In the genomic region with DNA sequence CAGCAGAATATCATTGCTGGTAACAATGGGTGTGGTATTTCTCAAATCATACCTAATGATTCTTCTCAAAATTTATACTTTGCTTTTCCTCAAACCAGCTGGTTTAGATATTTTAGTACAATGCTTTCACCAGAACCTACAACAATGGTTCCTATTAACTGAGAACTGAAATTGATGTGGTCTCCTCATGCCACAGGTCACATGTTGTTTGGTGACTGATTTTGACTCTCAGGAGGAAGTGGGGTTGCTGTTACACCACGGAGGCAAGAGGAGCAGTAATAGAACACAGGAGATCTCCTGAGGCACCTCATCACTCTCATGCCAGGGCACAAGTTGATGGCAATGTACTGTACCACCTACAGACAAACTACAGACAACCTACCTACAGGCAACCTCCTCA, we compare ENCODE assay signal across 8 cellular contexts. TPM values are rescaled to one million over a fixed set of nuclear protein-coding genes. Genes with fewer than 3 reads are reported as not detected.
DNase-seq lines count a peak whose midpoint lies in the region; ATAC-seq and TF ChIP-seq lines count a peak whose summit lies in the region.

No MANE protein-coding gene starts in this region.

- 23% methylated on average over 1 of the region's 1 CpG for WGBS in SK-N-SH (ENCODE audit: low lambda C conversion rate)
- WGBS in esophagus squamous epithelium, 2 donors = 14 to 30% methylated on average over 1 of the region's 1 CpG

- no peaks in the 10 kb centered on the region for H3F3A ChIP-seq in SK-N-SH (replicated peaks; ENCODE audit: insufficient read depth)

- peak overlapping the region; percentile 38 to 81 (median 62) for H3K4me3 Mint-ChIP-seq in naive thymus-derived CD8-positive, alpha-beta T cell

- H3K9me2 ChIP-seq in SK-N-SH = no peaks in the 10 kb centered on the region

- intact Hi-C loops in breast epithelium (cut with DNase I; ENCODE audit: low total_unique reads) = no loop called here
- intact Hi-C loops in esophagus squamous epithelium (cut with DNase I) = no loop called here

- no peak for TF ChIP-seq EP300 in SK-N-SH (IDR thresholded peaks at IDR 0.05; ENCODE audit: borderline replicate concordance in 1 of 2, low read depth in 1 of 2, low read length in 1 of 2)

- H3K27ac ChIP-seq in SK-N-SH (ENCODE audit: low read depth in 2 of 2, low read length in 1 of 2) (no peak overlapping the region), breast epithelium (no peak overlapping the region), esophagus squamous epithelium (no peak overlapping the region)

- H3K79me2 ChIP-seq in SK-N-SH (ENCODE audit: insufficient read depth) = peaks cover 15% of the 10 kb centered on the region

- H3K36me3 ChIP-seq in SK-N-SH (replicated peaks in 1 of 2; ENCODE audit: control insufficient read depth in 1 of 2, insufficient read depth in 2 of 2, low read length in 1 of 2) (no peaks in the 10 kb centered on the region), breast epithelium (no peaks in the 10 kb centered on the region), esophagus squamous epithelium (no peaks in the 10 kb centered on the region)

- no peaks in the 10 kb centered on the region; the same call in 1 of the 2 replicates for H4K20me1 ChIP-seq in SK-N-SH (ENCODE audit: insufficient read depth)

- no peak overlapping the region for H3K4me2 ChIP-seq in SK-N-SH

- H3K9me3 Mint-ChIP-seq in naive thymus-derived CD8-positive, alpha-beta T cell = no peaks in the 10 kb centered on the region

- H3K4me1 ChIP-seq in SK-N-SH (ENCODE audit: control insufficient read depth in 1 of 2, insufficient read depth in 2 of 2, low read depth in 1 of 2, low read length in 1 of 2) (peaks cover 0 to 3% of the 10 kb centered on the region in 2 experiments; a peak in 1 of 4 replicates), breast epithelium (no peaks in the 10 kb centered on the region), esophagus squamous epithelium (peaks cover 9 to 25% (median 19%) of the 10 kb centered on the region in 3 donors)

- H2AFZ ChIP-seq in SK-N-SH (ENCODE audit: low read depth) = 0 out of 2 replicates have a peak overlapping the region, but pooled peaks have one; percentile 0

- peaks cover 32 to 58% (median 54%) of the 10 kb centered on the region in 4 donors for H3K4me1 Mint-ChIP-seq in naive thymus-derived CD8-positive, alpha-beta T cell

- peak overlapping the region in 9 of 10 donors; percentile 62 to 88 (median 81) for H3K27ac Mint-ChIP-seq in naive thymus-derived CD8-positive, alpha-beta T cell

- no peaks in the 10 kb centered on the region for H3K36me3 Mint-ChIP-seq in naive thymus-derived CD8-positive, alpha-beta T cell

- TF ChIP-seq POLR2A in NB4 (IDR thresholded peaks at IDR 0.05; ENCODE audit: extremely low read depth, insufficient read length) (no peak), breast epithelium (IDR thresholded peaks at IDR 0.05) (no peak), esophagus squamous epithelium (IDR thresholded peaks at IDR 0.05) (no peak)

- H3K27me3 ChIP-seq in SK-N-SH (ENCODE audit: insufficient read depth) = no peaks in the 10 kb centered on the region
- H3K27me3 ChIP-seq in breast epithelium = no peaks in the 10 kb centered on the region
- H3K27me3 ChIP-seq in esophagus squamous epithelium = no peaks in the 10 kb centered on the region

- TF ChIP-seq CTCF in SK-N-SH (IDR thresholded peaks at IDR 0.05) (no peak), NB4 (IDR thresholded peaks at IDR 0.05; ENCODE audit: low read depth, low read length) (no peak), breast epithelium (IDR thresholded peaks at IDR 0.05) (no peak), esophagus squamous epithelium (IDR thresholded peaks at IDR 0.05) (no peak)

- POLR2A ChIA-PET in SK-N-SH (lab: Yijun Ruan, JAX) = no interaction called here
- POLR2A ChIA-PET in naive thymus-derived CD8-positive, alpha-beta T cell (lab: Charles Lee) = interaction anchor here (0.6 to 1.7 kb wide), 4 partner anchors 12 to 135 kb away, joined by 4 to 5 read pairs (median 5); partner anchors contain the start of gene RAB1A

- H3K9me3 ChIP-seq in SK-N-SH = no peaks in the 10 kb centered on the region
- H3K9me3 ChIP-seq in breast epithelium = no peaks in the 10 kb centered on the region
- no peaks in the 10 kb centered on the region for H3K9me3 ChIP-seq in esophagus squamous epithelium

- no peak overlapping the region for H3K4me3 ChIP-seq in SK-N-SH (ENCODE audit: low read depth in 2 of 2, low read length in 1 of 2)
- no peak overlapping the region for H3K4me3 ChIP-seq in NB4 (ENCODE audit: low read depth, low read length)
- H3K4me3 ChIP-seq in breast epithelium = no peak overlapping the region
- H3K4me3 ChIP-seq in esophagus squamous epithelium = no peak overlapping the region

- DNase-seq in SK-N-SH (no peak), NB4 (ENCODE audit: low read depth) (peak; percentile 73), hippocampal formation (lab: John Stamatoyannopoulos, UW) (no peak), breast epithelium (ENCODE audit: low spot score in 2 of 2) (no peak), esophagus squamous epithelium (lab: John Stamatoyannopoulos, UW) (no peak)
- DNase-seq in naive thymus-derived CD8-positive, alpha-beta T cell = peak in 9 of 10 donors; percentile 16 to 78 (median 55)

- CTCF ChIA-PET in SK-N-SH (lab: Yijun Ruan, JAX) = interaction anchor here (1.9 kb wide), 2 partner anchors 13 to 135 kb away, joined by 6 read pairs; no protein-coding TSS in a partner anchor

- TF ChIP-seq RAD21 in SK-N-SH (IDR thresholded peaks at IDR 0.05; ENCODE audit: low read length) = no peak

- ATAC-seq in SK-N-SH treated with all-trans-retinoic acid at 6 μM for 48 hours = no peak
- ATAC-seq in HG02642 (IDR thresholded peaks at IDR 0.05; ENCODE audit: poor library complexity, unreplicated experiment) = peak; percentile 44
- ATAC-seq in naive thymus-derived CD8-positive, alpha-beta T cell = peak; percentile 10 to 38

- H3K9ac ChIP-seq in SK-N-SH = no peak overlapping the region

- no peaks in the 10 kb centered on the region for H3K27me3 Mint-ChIP-seq in naive thymus-derived CD8-positive, alpha-beta T cell

TF ChIP-seq in SK-N-SH, 30 proteins besides CTCF, POLR2A, EP300 and RAD21 (continues in another document):
- TF ChIP-seq FOSL2 (IDR thresholded peaks at IDR 0.05; ENCODE audit: borderline replicate concordance, low read depth) (no peak), TAF1 (IDR thresholded peaks at IDR 0.05; ENCODE audit: borderline replicate concordance, low read depth, low read length) (no peak), CHD2 (IDR thresholded peaks at IDR 0.05; ENCODE audit: low read length, partially characterized antibody) (no peak), MEF2A (IDR thresholded peaks at IDR 0.05; ENCODE audit: borderline replicate concordance, low read depth) (no peak)
- TF ChIP-seq, protein P1, sequence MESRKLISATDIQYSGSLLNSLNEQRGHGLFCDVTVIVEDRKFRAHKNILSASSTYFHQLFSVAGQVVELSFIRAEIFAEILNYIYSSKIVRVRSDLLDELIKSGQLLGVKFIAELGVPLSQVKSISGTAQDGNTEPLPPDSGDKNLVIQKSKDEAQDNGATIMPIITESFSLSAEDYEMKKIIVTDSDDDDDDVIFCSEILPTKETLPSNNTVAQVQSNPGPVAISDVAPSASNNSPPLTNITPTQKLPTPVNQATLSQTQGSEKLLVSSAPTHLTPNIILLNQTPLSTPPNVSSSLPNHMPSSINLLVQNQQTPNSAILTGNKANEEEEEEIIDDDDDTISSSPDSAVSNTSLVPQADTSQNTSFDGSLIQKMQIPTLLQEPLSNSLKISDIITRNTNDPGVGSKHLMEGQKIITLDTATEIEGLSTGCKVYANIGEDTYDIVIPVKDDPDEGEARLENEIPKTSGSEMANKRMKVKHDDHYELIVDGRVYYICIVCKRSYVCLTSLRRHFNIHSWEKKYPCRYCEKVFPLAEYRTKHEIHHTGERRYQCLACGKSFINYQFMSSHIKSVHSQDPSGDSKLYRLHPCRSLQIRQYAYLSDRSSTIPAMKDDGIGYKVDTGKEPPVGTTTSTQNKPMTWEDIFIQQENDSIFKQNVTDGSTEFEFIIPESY (IDR thresholded peaks at IDR 0.05; ENCODE audit: borderline replicate concordance, low read depth) = no peak
- TF ChIP-seq, protein P2, sequence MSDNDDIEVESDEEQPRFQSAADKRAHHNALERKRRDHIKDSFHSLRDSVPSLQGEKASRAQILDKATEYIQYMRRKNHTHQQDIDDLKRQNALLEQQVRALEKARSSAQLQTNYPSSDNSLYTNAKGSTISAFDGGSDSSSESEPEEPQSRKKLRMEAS (IDR thresholded peaks at IDR 0.05; ENCODE audit: low read depth) = no peak

TF ChIP-seq in SK-N-SH treated with all-trans-retinoic acid at 6 μM for 48 hours, 23 proteins besides CTCF, POLR2A, EP300 and RAD21 (continues in another document):
- no peak for TF ChIP-seq CREB5 (CRISPR knock-in tag; IDR thresholded peaks at IDR 0.05; ENCODE audit: low read depth)

RNA-seq across cellular contexts. Expression of gene CEP68, which starts 3.0 kb away (rescaled TPM):
- 6.2 and 7.8 TPM in 2 replicates for polyA plus RNA-seq in SK-N-SH (2012; rRNA removed)
- 5.4 and 6.8 TPM in 2 replicates for polyA plus RNA-seq in SK-N-SH (2012; cell fraction: cytosol; rRNA removed)
- 9.0 and 12.6 TPM in 2 replicates for polyA plus RNA-seq in SK-N-SH (2012; cell fraction: nucleus; rRNA removed)
- 10 to 100 TPM; 53.3 to 61.7 TPM for total RNA-seq in naive thymus-derived CD8-positive, alpha-beta T cell
- polyA plus RNA-seq in naive thymus-derived CD8-positive, alpha-beta T cell = 10 to 100 TPM; 26.6 to 39.1 (median 34.7) TPM
- total RNA-seq in breast epithelium (10 to 100 TPM; 23.3 to 32.2 (median 25.0) TPM), esophagus squamous epithelium (10 to 100 TPM in 2 of 4 donors, 1 to 10 TPM in 2; 3.9 to 17.4 (median 8.6) TPM)

Comparison
In these comparisons a context has a peak if more than half of its experiments do, and no peak if none do; other contexts are left out.
1. DNase-seq: peak in NB4 (single experiment) and naive thymus-derived CD8-positive, alpha-beta T cell (9 of 10); none in SK-N-SH (single experiment), hippocampal formation (0 of 2), breast epithelium (0 of 2) and esophagus squamous epithelium (single experiment).